Comparison of ENCODE assay signal across 8 cellular contexts in the genomic region with DNA sequence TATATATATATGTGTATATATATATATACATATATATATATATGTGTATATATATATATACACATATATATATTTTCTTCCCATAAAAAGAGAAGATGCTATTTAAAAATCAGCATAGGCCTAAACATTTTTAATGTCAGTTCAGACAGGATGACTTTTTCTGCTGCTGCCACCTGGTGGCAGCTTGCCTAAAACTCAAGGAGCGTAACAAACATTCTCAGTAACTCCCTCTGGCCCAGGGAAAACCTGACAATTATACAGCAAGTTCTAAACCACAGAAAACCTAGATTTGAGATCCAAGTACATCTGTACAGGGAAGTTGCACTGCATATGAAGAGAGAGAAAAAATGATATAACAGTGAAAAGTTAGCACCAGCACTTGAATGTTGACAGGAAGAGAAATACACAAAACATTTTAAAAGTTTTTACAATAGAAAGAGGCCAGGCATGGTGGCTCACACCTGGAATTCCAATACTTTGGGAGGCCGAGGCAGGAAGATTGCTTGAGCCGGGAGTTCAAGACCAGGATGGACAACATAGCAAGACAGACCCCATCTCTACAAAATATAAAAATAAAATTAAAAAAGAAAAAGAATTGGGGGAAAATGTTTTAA. TPM values are rescaled to one million over a fixed set of nuclear protein-coding genes. Genes with fewer than 3 reads are reported as not detected.
A peak's percentile ranks its signal among the peaks of the same experiment; 100 is the strongest.
DNase-seq lines count a peak whose midpoint lies in the region; ATAC-seq and TF ChIP-seq lines count a peak whose summit lies in the region.

No MANE protein-coding gene starts in this region.

- no peak overlapping the region for H3K4me2 ChIP-seq in osteoblast (ENCODE audit: insufficient read depth, low read length)

- no peaks in the 10 kb centered on the region for H3K9me3 Mint-ChIP-seq in activated T-helper 2 cell treated with anti-CD3 and anti-CD28 coated beads, Interferon-gamma antibody, Interleukin-2, Interleukin-4, amounts not matched to agents 10 μg/mL and 5 μg/mL and 100 μg/mL, durations not matched to agents 14 hours and 24 hours and 36 hours

- intact Hi-C loops in activated T-helper 2 cell treated with anti-CD3 and anti-CD28 coated beads, Interferon-gamma antibody, Interleukin-2, Interleukin-4, amounts not matched to agents 10 μg/mL and 5 μg/mL and 100 μg/mL, durations not matched to agents 14 hours and 24 hours and 36 hours (cut with micrococcal nuclease), result loop anchor here (1.0 kb wide), 3 partner anchors 170 to 515 kb away; no protein-coding TSS in a partner anchor

- H3K79me2 ChIP-seq in osteoblast (ENCODE audit: insufficient read depth, low read length), result no peaks in the 10 kb centered on the region

- H3K27ac ChIP-seq in osteoblast (ENCODE audit: low read depth, low read length), result no peak overlapping the region

- no peak overlapping the region for H3K4me3 Mint-ChIP-seq in activated T-helper 2 cell treated with anti-CD3 and anti-CD28 coated beads, Interferon-gamma antibody, Interleukin-2, Interleukin-4, amounts not matched to agents 10 μg/mL and 5 μg/mL and 100 μg/mL, durations not matched to agents 14 hours and 24 hours and 36 hours (ENCODE audit: low read depth)

- H3K4me1 Mint-ChIP-seq in activated T-helper 2 cell treated with anti-CD3 and anti-CD28 coated beads, Interferon-gamma antibody, Interleukin-2, Interleukin-4, amounts not matched to agents 10 μg/mL and 5 μg/mL and 100 μg/mL, durations not matched to agents 14 hours and 24 hours and 36 hours (ENCODE audit: low read depth), result no peaks in the 10 kb centered on the region

- no peak overlapping the region for H3K4me3 ChIP-seq in osteoblast (ENCODE audit: insufficient read depth, low read length)

- peak; percentile 65 for TF ChIP-seq CTCF in osteoblast (IDR thresholded peaks at IDR 0.05; ENCODE audit: extremely low read depth, low read depth, low read length)

- H3K27me3 ChIP-seq in osteoblast (ENCODE audit: insufficient read depth, low read length), result peaks cover 2% of the 10 kb centered on the region

- no peaks in the 10 kb centered on the region for H3K36me3 Mint-ChIP-seq in activated T-helper 2 cell treated with anti-CD3 and anti-CD28 coated beads, Interferon-gamma antibody, Interleukin-2, Interleukin-4, amounts not matched to agents 10 μg/mL and 5 μg/mL and 100 μg/mL, durations not matched to agents 14 hours and 24 hours and 36 hours (ENCODE audit: low read depth)

- no peaks in the 10 kb centered on the region for H3K4me1 ChIP-seq in osteoblast (ENCODE audit: insufficient read depth, low read length)

- H3K9me3 ChIP-seq in osteoblast (ENCODE audit: low read depth, low read length), result no peaks in the 10 kb centered on the region

- peaks cover 14% of the 10 kb centered on the region for H3K27me3 Mint-ChIP-seq in activated T-helper 2 cell treated with anti-CD3 and anti-CD28 coated beads, Interferon-gamma antibody, Interleukin-2, Interleukin-4, amounts not matched to agents 10 μg/mL and 5 μg/mL and 100 μg/mL, durations not matched to agents 14 hours and 24 hours and 36 hours (ENCODE audit: low read depth)

- H2AFZ ChIP-seq in osteoblast (ENCODE audit: low read length), result no peak overlapping the region

- H4K20me1 ChIP-seq in osteoblast (ENCODE audit: insufficient read depth, low read length), result no peaks in the 10 kb centered on the region

- no peak overlapping the region for H3K27ac Mint-ChIP-seq in activated T-helper 2 cell treated with anti-CD3 and anti-CD28 coated beads, Interferon-gamma antibody, Interleukin-2, Interleukin-4, amounts not matched to agents 10 μg/mL and 5 μg/mL and 100 μg/mL, durations not matched to agents 14 hours and 24 hours and 36 hours

- peak; percentile 63 for ATAC-seq in HG02798 (IDR thresholded peaks at IDR 0.05; ENCODE audit: poor library complexity, unreplicated experiment)

- H3K36me3 ChIP-seq in osteoblast (ENCODE audit: insufficient read depth, low read length), result no peaks in the 10 kb centered on the region

- DNase-seq in EH (ENCODE audit: low read depth), result peak; percentile 58
- DNase-seq in NCI-H69 (lab: John Stamatoyannopoulos, UW), result peak; percentile 68
- DNase-seq in activated CD8-positive, alpha-beta memory T cell treated with anti-CD3 and anti-CD28 coated beads for 24 hours, result peak; percentile 70
- peak; percentile 75 for DNase-seq in fibroblast of peridontal ligament (ENCODE audit: extremely low read depth)
- DNase-seq in osteoblast (ENCODE audit: insufficient read length, low spot score, missing footprints), result peak; percentile 9
- no peak for DNase-seq in activated T-helper 2 cell treated with anti-CD3 and anti-CD28 coated beads, Interferon-gamma antibody, Interleukin-2, Interleukin-4, amounts not matched to agents 10 μg/mL and 5 μg/mL and 100 μg/mL, durations not matched to agents 14 hours and 24 hours and 36 hours (ENCODE audit: low spot score)
- DNase-seq in GM19240 (ENCODE audit: insufficient read length, low spot score), result no peak

RNA-seq across cellular contexts. Expression of a gene that starts 16.6 kb away (rescaled TPM):
- total RNA-seq in osteoblast, result not detected in 2 replicates
- total RNA-seq in activated T-helper 2 cell treated with anti-CD3 and anti-CD28 coated beads, Interferon-gamma antibody, Interleukin-2, Interleukin-4, amounts not matched to agents 10 μg/mL and 5 μg/mL and 100 μg/mL, durations not matched to agents 14 hours and 24 hours and 36 hours, result not detected in 2 replicates

RNA-seq across cellular contexts. Expression of a gene that starts 24.9 kb away (rescaled TPM):
- total RNA-seq in osteoblast, result not detected in 2 replicates
- total RNA-seq in activated T-helper 2 cell treated with anti-CD3 and anti-CD28 coated beads, Interferon-gamma antibody, Interleukin-2, Interleukin-4, amounts not matched to agents 10 μg/mL and 5 μg/mL and 100 μg/mL, durations not matched to agents 14 hours and 24 hours and 36 hours, result not detected in 2 replicates

RNA-seq across cellular contexts. Expression of a gene that starts 36.3 kb away (rescaled TPM):
- total RNA-seq in osteoblast, result 37.7 and 40.2 TPM in 2 replicates
- 36.1 and 37.4 TPM in 2 replicates for total RNA-seq in activated T-helper 2 cell treated with anti-CD3 and anti-CD28 coated beads, Interferon-gamma antibody, Interleukin-2, Interleukin-4, amounts not matched to agents 10 μg/mL and 5 μg/mL and 100 μg/mL, durations not matched to agents 14 hours and 24 hours and 36 hours

RNA-seq across cellular contexts. Expression of a gene that starts 42.9 kb away (rescaled TPM):
- not detected in 2 replicates for total RNA-seq in osteoblast
- not detected in 2 replicates for total RNA-seq in activated T-helper 2 cell treated with anti-CD3 and anti-CD28 coated beads, Interferon-gamma antibody, Interleukin-2, Interleukin-4, amounts not matched to agents 10 μg/mL and 5 μg/mL and 100 μg/mL, durations not matched to agents 14 hours and 24 hours and 36 hours

Comparison
In these comparisons a context has a peak if more than half of its experiments do, and no peak if none do; other contexts are left out.
1. DNase-seq: peak in EH (single experiment), NCI-H69 (single experiment), activated CD8-positive, alpha-beta memory T cell treated with anti-CD3 and anti-CD28 coated beads for 24 hours (single experiment), fibroblast of peridontal ligament (single experiment) and osteoblast (single experiment); none in activated T-helper 2 cell treated with anti-CD3 and anti-CD28 coated beads, Interferon-gamma antibody, Interleukin-2, Interleukin-4, amounts not matched to agents 10 μg/mL and 5 μg/mL and 100 μg/mL, durations not matched to agents 14 hours and 24 hours and 36 hours (single experiment) and GM19240 (single experiment).